ENCODE assay signal across 8 cellular contexts in the genomic region with DNA sequence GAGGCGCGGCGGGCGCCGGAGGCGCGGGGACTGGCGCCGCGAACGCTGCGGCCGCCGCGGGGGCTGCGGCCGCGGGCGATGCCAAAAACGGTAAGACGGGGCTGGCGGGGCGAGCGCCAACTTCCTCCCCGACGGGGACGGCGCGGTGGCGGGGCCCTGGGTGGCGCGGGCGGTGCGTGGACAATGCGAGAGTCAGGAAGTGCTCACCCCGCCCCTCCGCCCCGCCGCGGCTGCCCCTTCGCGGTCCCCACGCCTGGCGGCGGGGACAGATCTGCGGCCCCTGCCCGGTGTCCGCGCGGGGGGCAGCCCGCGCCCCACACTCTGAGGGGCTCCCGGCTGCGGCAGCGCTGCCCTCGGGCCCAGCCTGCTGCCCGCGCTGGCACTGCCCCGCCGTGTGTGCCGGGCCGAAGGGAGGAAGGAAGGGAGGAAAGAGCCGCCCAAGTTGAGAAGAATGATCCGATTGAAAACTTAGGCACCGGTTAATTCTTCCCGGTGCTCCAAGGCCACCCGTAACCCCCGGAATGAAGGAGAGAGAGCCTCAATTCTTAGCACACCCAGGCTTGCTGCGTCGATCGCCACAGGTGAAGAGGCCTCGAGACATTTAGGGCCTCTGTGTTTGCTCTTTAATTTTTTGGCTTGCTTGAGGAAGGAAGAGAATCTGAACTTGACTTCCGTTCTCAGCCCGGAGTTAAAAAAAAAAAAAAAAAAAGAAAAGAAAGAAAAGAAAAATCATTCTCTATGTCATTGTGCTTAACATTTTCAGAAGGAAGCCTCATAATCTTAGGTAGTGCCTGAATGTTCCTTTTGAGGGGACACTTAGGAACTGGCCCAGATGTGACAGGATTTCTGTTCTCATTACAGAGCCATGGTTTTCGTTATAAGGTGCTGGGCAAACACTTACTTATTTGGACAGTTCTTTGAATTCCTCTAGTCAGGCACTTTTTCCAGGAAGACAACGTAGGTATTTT. TPM values are rescaled to one million over a fixed set of nuclear protein-coding genes. Genes with fewer than 3 reads are reported as not detected.
DNase-seq lines count a peak whose midpoint lies in the region; ATAC-seq and TF ChIP-seq lines count a peak whose summit lies in the region.

No MANE protein-coding gene starts in this region.

- H3K4me3 ChIP-seq in OCI-LY1 (ENCODE audit: low read depth, low read length, poor library complexity, severe bottlenecking) (peak overlapping the region; percentile 89), fibroblast of villous mesenchyme (ENCODE audit: low read depth, low read length) (peak overlapping the region; percentile 76)

- H3K9me2 ChIP-seq in OCI-LY1 (ENCODE audit: low read depth, low read length): no peaks in the 10 kb centered on the region

- peaks cover 22% of the 10 kb centered on the region; the same call in 1 of the 2 replicates for H3K36me3 ChIP-seq in OCI-LY1 (ENCODE audit: insufficient read depth, low read length)

- H3K9me3 Mint-ChIP-seq in activated T-helper 2 cell treated with anti-CD3 and anti-CD28 coated beads, Interferon-gamma antibody, Interleukin-2, Interleukin-4, amounts not matched to agents 10 μg/mL and 5 μg/mL and 100 μg/mL, durations not matched to agents 14 hours and 24 hours and 36 hours: no peaks in the 10 kb centered on the region
- no peaks in the 10 kb centered on the region for H3K9me3 Mint-ChIP-seq in nephron

- H3K9me3 ChIP-seq in OCI-LY1 (ENCODE audit: low read length): no peaks in the 10 kb centered on the region

- H3K4me2 ChIP-seq in OCI-LY1 (ENCODE audit: low read length): peak overlapping the region; percentile 72

- peak overlapping the region; percentile 81 for H3K4me3 Mint-ChIP-seq in activated T-helper 2 cell treated with anti-CD3 and anti-CD28 coated beads, Interferon-gamma antibody, Interleukin-2, Interleukin-4, amounts not matched to agents 10 μg/mL and 5 μg/mL and 100 μg/mL, durations not matched to agents 14 hours and 24 hours and 36 hours (ENCODE audit: low read depth)
- H3K4me3 Mint-ChIP-seq in nephron: peak overlapping the region; percentile 92 to 96 (median 95)

- H3K27me3 ChIP-seq in OCI-LY1 (ENCODE audit: insufficient read depth, low read length): no peaks in the 10 kb centered on the region

- intact Hi-C loops in activated T-helper 2 cell treated with anti-CD3 and anti-CD28 coated beads, Interferon-gamma antibody, Interleukin-2, Interleukin-4, amounts not matched to agents 10 μg/mL and 5 μg/mL and 100 μg/mL, durations not matched to agents 14 hours and 24 hours and 36 hours (cut with micrococcal nuclease): loop anchor here (1.0 to 10.0 kb wide), 7 partner anchors 10 to 1449 kb away; partner anchors contain the start of genes ABRACL and REPS1

- H3K27me3 Mint-ChIP-seq in activated T-helper 2 cell treated with anti-CD3 and anti-CD28 coated beads, Interferon-gamma antibody, Interleukin-2, Interleukin-4, amounts not matched to agents 10 μg/mL and 5 μg/mL and 100 μg/mL, durations not matched to agents 14 hours and 24 hours and 36 hours (ENCODE audit: low read depth): no peaks in the 10 kb centered on the region
- no peaks in the 10 kb centered on the region for H3K27me3 Mint-ChIP-seq in nephron (ENCODE audit: low read depth)

- 0 out of 2 replicates have a peak, but pooled peaks cover 5% of the 10 kb centered on the region for H3F3A ChIP-seq in OCI-LY1 (ENCODE audit: insufficient read depth, low read length)

- H3K27ac ChIP-seq in OCI-LY1 (ENCODE audit: low read depth, low read length, poor library complexity, severe bottlenecking): peak overlapping the region; percentile 83

- no peak overlapping the region for H2AFZ ChIP-seq in OCI-LY1 (ENCODE audit: low read length)

- H3K36me3 Mint-ChIP-seq in activated T-helper 2 cell treated with anti-CD3 and anti-CD28 coated beads, Interferon-gamma antibody, Interleukin-2, Interleukin-4, amounts not matched to agents 10 μg/mL and 5 μg/mL and 100 μg/mL, durations not matched to agents 14 hours and 24 hours and 36 hours (ENCODE audit: low read depth): peaks cover 35% of the 10 kb centered on the region
- no peaks in the 10 kb centered on the region for H3K36me3 Mint-ChIP-seq in nephron (ENCODE audit: low read depth)

- no peak for TF ChIP-seq CTCF in OCI-LY1 (IDR thresholded peaks at IDR 0.05; ENCODE audit: low read length)
- TF ChIP-seq CTCF in fibroblast of villous mesenchyme (IDR thresholded peaks at IDR 0.05; ENCODE audit: insufficient read depth, low read depth, low read length): no peak
- TF ChIP-seq CTCF in nephron (IDR thresholded peaks at IDR 0.05; ENCODE audit: unreplicated experiment in 3 of 3): no peak

- peaks cover 47% of the 10 kb centered on the region for H3K79me2 ChIP-seq in OCI-LY1 (ENCODE audit: insufficient read depth, low read length)

- DNase-seq in DMS53 (lab: John Stamatoyannopoulos, UW): peak; percentile 55
- DNase-seq in DMS53 treated with DMSO at 0.1 percent for 48 hours (lab: John Stamatoyannopoulos, UW; ENCODE audit: unreplicated experiment): no peak
- peak; percentile 58 for DNase-seq in activated T-helper 2 cell treated with anti-CD3 and anti-CD28 coated beads, Interferon-gamma antibody, Interleukin-2, Interleukin-4, amounts not matched to agents 10 μg/mL and 5 μg/mL and 100 μg/mL, durations not matched to agents 14 hours and 24 hours and 36 hours (ENCODE audit: low spot score)
- peak; percentile 38 for DNase-seq in fibroblast of villous mesenchyme (ENCODE audit: low read depth)
- DNase-seq in ureter (ENCODE audit: low spot score): peak; percentile 70

- peak; percentile 27 for ATAC-seq in HG02884 (IDR thresholded peaks at IDR 0.05; ENCODE audit: unreplicated experiment)

- peaks cover 66% of the 10 kb centered on the region for H3K4me1 Mint-ChIP-seq in activated T-helper 2 cell treated with anti-CD3 and anti-CD28 coated beads, Interferon-gamma antibody, Interleukin-2, Interleukin-4, amounts not matched to agents 10 μg/mL and 5 μg/mL and 100 μg/mL, durations not matched to agents 14 hours and 24 hours and 36 hours (ENCODE audit: low read depth)
- peaks cover 44% of the 10 kb centered on the region for H3K4me1 Mint-ChIP-seq in nephron

- no peaks in the 10 kb centered on the region for H4K20me1 ChIP-seq in OCI-LY1 (ENCODE audit: insufficient read depth, low read length)

- H3K4me1 ChIP-seq in OCI-LY1 (ENCODE audit: insufficient read depth, low read length, severe bottlenecking): peaks cover 62% of the 10 kb centered on the region

- H3K9ac ChIP-seq in OCI-LY1 (ENCODE audit: low read length): peak overlapping the region; percentile 86

- peak overlapping the region; percentile 85 for H3K27ac Mint-ChIP-seq in activated T-helper 2 cell treated with anti-CD3 and anti-CD28 coated beads, Interferon-gamma antibody, Interleukin-2, Interleukin-4, amounts not matched to agents 10 μg/mL and 5 μg/mL and 100 μg/mL, durations not matched to agents 14 hours and 24 hours and 36 hours
- H3K27ac Mint-ChIP-seq in nephron: peak overlapping the region; percentile 69 to 96 (median 83)

RNA-seq across cellular contexts. Expression of gene HECA, which starts 1.0 kb away (rescaled TPM):
- total RNA-seq in activated T-helper 2 cell treated with anti-CD3 and anti-CD28 coated beads, Interferon-gamma antibody, Interleukin-2, Interleukin-4, amounts not matched to agents 10 μg/mL and 5 μg/mL and 100 μg/mL, durations not matched to agents 14 hours and 24 hours and 36 hours: 33.6 and 36.9 TPM in 2 replicates
- total RNA-seq in fibroblast of villous mesenchyme (16.8 and 22.9 TPM in 2 replicates), ureter (26.1 TPM)
